In the genomic region with DNA sequence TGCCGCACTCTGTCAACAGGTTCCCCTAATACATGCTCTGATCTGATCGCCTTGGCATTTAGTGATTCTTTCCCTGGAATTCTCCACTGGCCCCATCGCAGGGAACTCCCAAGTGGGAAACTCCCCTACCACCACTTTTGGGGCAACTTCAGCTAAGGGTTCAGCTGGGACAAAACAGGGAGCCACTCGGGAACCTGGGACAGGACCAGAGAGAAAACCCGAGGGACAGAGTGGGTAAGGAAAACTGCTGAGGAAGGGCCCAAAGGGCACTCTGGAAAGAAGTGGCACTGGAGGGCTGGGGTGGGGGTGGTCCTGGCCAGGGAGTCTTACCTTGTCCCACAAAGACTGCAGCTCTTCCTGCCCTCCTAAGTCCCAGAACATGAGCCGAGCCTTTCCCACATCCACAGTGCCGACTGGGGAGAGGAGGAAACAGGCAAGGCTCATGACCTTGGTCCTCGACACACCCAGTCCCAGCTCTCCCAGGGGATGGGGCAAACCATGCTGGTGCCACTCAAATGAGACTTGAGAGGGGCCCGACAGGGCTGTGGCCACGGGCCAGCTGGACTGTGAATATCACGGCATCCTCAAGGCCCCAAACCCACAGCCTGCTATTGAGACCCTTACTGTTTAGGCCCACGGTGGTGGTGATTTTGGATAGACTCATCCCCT, we compare ENCODE assay signal across 8 cellular contexts. TPM values are rescaled to one million over a fixed set of nuclear protein-coding genes. Genes with fewer than 3 reads are reported as not detected.
DNase-seq lines count a peak whose midpoint lies in the region; ATAC-seq and TF ChIP-seq lines count a peak whose summit lies in the region.

No MANE protein-coding gene starts in this region.

- no peaks in the 10 kb centered on the region for H3K9me3 Mint-ChIP-seq in activated naive CD4-positive, alpha-beta T cell treated with anti-CD3 and anti-CD28 coated beads, Interleukin-2, amount 50 U/mL, for 72 hours

- TF ChIP-seq CTCF in left lung (IDR thresholded peaks at IDR 0.05), result no peak

- peaks cover 13 to 27% of the 10 kb centered on the region in 2 donors for H3K36me3 Mint-ChIP-seq in activated naive CD4-positive, alpha-beta T cell treated with anti-CD3 and anti-CD28 coated beads, Interleukin-2, amount 50 U/mL, for 72 hours

- WGBS in thymus, result 92% methylated on average over 12 of the region's 12 CpGs

- intact Hi-C loops in left lung (cut with DNase I), result no loop called here

- H3K9me3 ChIP-seq in left lung, result no peaks in the 10 kb centered on the region
- H3K9me3 ChIP-seq in thymus (ENCODE audit: control insufficient read depth), result no peaks in the 10 kb centered on the region

- H3K27ac Mint-ChIP-seq in activated naive CD4-positive, alpha-beta T cell treated with anti-CD3 and anti-CD28 coated beads, Interleukin-2, amount 50 U/mL, for 72 hours, result peak overlapping the region; percentile 65 to 91

- H3K27me3 ChIP-seq in left lung (no peaks in the 10 kb centered on the region), thymus (ENCODE audit: control insufficient read depth, insufficient read depth) (no peaks in the 10 kb centered on the region)

- H3K27ac ChIP-seq in left lung (peak overlapping the region in 1 of 2 donors; percentile 90), thymus (ENCODE audit: low read depth) (no peak overlapping the region)

- H3K4me1 ChIP-seq in left lung (peaks cover 14 to 47% of the 10 kb centered on the region in 2 donors), thymus (ENCODE audit: control insufficient read depth, insufficient read depth, low read length) (peaks cover 20% of the 10 kb centered on the region)

- DNase-seq in activated effector memory CD4-positive, alpha-beta T cell treated with anti-CD3 and anti-CD28 coated beads, Interleukin-2, amount 50 U/mL, for 16 hours, result peak; percentile 61
- DNase-seq in activated effector memory CD4-positive, alpha-beta T cell treated with Interleukin-2 at 50 U/mL for 16 hours, result no peak
- DNase-seq in activated naive CD4-positive, alpha-beta T cell treated with anti-CD3 and anti-CD28 coated beads, Interleukin-2, amount 50 U/mL, for 72 hours (ENCODE audit: low spot score in 2 of 2), result no peak
- DNase-seq in left lung, result peak in 1 of 2 donors; percentile 51
- DNase-seq in H4 (ENCODE audit: low spot score), result no peak
- DNase-seq in COLO829 (ENCODE audit: low spot score), result no peak

- H3K4me3 ChIP-seq in left lung (peak overlapping the region; percentile 79 to 100), thymus (ENCODE audit: low read length) (peak overlapping the region; percentile 96)

- H3K36me3 ChIP-seq in left lung, result peaks cover 0 to 56% of the 10 kb centered on the region in 2 donors
- H3K36me3 ChIP-seq in thymus (ENCODE audit: control insufficient read depth, insufficient read depth), result peaks cover 43% of the 10 kb centered on the region

- ATAC-seq in activated naive CD4-positive, alpha-beta T cell treated with anti-CD3 and anti-CD28 coated beads, Interleukin-2, amount 50 U/mL, for 72 hours, result no peak
- ATAC-seq in left lung (no peak), GM21529 (IDR thresholded peaks at IDR 0.05; ENCODE audit: unreplicated experiment) (no peak)

RNA-seq across cellular contexts. Expression of gene ARFRP1, which starts 1.6 kb away (rescaled TPM):
- total RNA-seq in activated naive CD4-positive, alpha-beta T cell treated with anti-CD3 and anti-CD28 coated beads, Interleukin-2, amount 50 U/mL, for 72 hours, result 10 to 100 TPM; 36.1 to 53.4 TPM
- 10 to 100 TPM; 38.2 to 46.9 TPM for total RNA-seq in left lung
- polyA plus RNA-seq in thymus, result 94.0 TPM
- 24.6 and 36.0 TPM in 2 replicates for total RNA-seq in H4 (2014; rRNA removed; shearing (Covaris generic))

RNA-seq across cellular contexts. Expression of gene ZGPAT, which starts 1.7 kb away (rescaled TPM):
- 10 to 100 TPM; 12.5 to 24.0 TPM for total RNA-seq in activated naive CD4-positive, alpha-beta T cell treated with anti-CD3 and anti-CD28 coated beads, Interleukin-2, amount 50 U/mL, for 72 hours
- total RNA-seq in left lung, result 10 to 100 TPM; 26.2 to 28.8 TPM
- 66.6 TPM for polyA plus RNA-seq in thymus
- total RNA-seq in H4 (2014; rRNA removed; shearing (Covaris generic)), result 5.4 and 9.4 TPM in 2 replicates

RNA-seq across cellular contexts. Expression of gene TNFRSF6B, which starts 9.7 kb away (rescaled TPM):
- total RNA-seq in activated naive CD4-positive, alpha-beta T cell treated with anti-CD3 and anti-CD28 coated beads, Interleukin-2, amount 50 U/mL, for 72 hours, result not detected
- 10 to 100 TPM in 1 of 2 donors, 1 to 10 TPM in 1; 3.6 to 17.6 TPM for total RNA-seq in left lung
- polyA plus RNA-seq in thymus, result 34.7 TPM
- total RNA-seq in H4 (2014; rRNA removed; shearing (Covaris generic)), result 0.10 and 0.39 TPM in 2 replicates

RNA-seq across cellular contexts. Expression of gene LIME1, which starts 30.3 kb away (rescaled TPM):
- total RNA-seq in activated naive CD4-positive, alpha-beta T cell treated with anti-CD3 and anti-CD28 coated beads, Interleukin-2, amount 50 U/mL, for 72 hours, result 10 to 100 TPM in 1 of 2 donors, 1 to 10 TPM in 1; 6.3 to 18.2 TPM
- 1 to 10 TPM; 7.1 to 7.2 TPM for total RNA-seq in left lung
- polyA plus RNA-seq in thymus, result 181 TPM
- 0.27 and 0.68 TPM in 2 replicates for total RNA-seq in H4 (2014; rRNA removed; shearing (Covaris generic))

RNA-seq across cellular contexts. Expression of gene SLC2A4RG, which starts 33.4 kb away (rescaled TPM):
- 10 to 100 TPM; 24.7 to 37.2 TPM for total RNA-seq in activated naive CD4-positive, alpha-beta T cell treated with anti-CD3 and anti-CD28 coated beads, Interleukin-2, amount 50 U/mL, for 72 hours
- 10 to 100 TPM; 61.1 to 66.8 TPM for total RNA-seq in left lung
- 66.1 TPM for polyA plus RNA-seq in thymus
- 12.9 and 18.8 TPM in 2 replicates for total RNA-seq in H4 (2014; rRNA removed; shearing (Covaris generic))
